In the genomic region with DNA sequence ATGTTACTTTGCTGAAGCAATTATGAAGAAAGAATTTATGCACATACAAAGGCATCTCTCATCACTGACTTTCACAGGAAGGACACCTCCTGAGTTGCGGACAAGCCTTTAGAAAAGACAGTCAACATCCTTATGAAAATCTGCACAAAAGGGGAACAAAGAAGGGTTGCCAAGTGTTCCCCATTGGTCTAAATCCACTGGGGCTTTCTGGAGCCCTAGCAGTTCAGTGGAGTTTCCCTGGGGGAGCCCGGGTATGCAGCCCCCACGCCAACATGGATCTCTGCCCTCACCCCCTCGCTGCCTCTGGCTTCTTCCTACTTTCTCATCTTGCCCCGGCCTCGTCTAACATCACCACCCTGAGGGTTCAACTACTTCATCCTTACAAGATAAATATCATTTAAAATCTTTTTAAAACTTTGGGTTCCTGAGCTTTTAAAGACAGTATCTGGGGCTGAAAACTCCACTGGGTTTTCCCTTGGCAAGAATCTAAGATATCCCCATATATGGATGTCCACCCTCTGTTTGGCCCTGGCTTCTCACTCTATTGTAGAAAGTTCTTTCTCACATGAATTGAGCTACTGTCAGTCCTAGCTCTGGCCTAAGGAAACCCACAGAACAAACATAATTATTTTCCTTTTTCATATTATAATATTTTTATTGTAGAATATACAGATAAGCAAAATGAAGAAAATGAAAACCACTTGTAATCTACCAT, we compare ENCODE assay signal across 15 cellular contexts.
"Had no signal": no experiment of that assay in that cellular context is flagged by ENCODE, and none has a peak within 500 bp of the region (broad histone marks: within the 10 kb centered on the region; RNA-seq: fewer than 3 reads in every experiment).

No MANE protein-coding gene starts in this region.

- H3K36me3 ChIP-seq: heart left ventricle, sigmoid colon, transverse colon had no signal

- H3K4me1 ChIP-seq: transverse colon had no signal

- H3K27ac Mint-ChIP-seq: activated CD4-positive, alpha-beta memory T cell treated with anti-CD3 and anti-CD28 coated beads, Interleukin-2, amount 10 ng/mL, durations not matched to agents 7 days and 5 days; activated naive CD4-positive, alpha-beta T cell treated with anti-CD3 and anti-CD28 coated beads, Interleukin-2, amount 50 U/mL, for 24 hours; naive thymus-derived CD4-positive, alpha-beta T cell had no signal

- DNase-seq: activated CD4-positive, alpha-beta memory T cell treated with anti-CD3 and anti-CD28 coated beads, Interleukin-2, amount 10 ng/mL, durations not matched to agents 7 days and 5 days; amygdala; dorsolateral prefrontal cortex; foreskin melanocyte; heart left ventricle; mammary epithelial cell; naive thymus-derived CD4-positive, alpha-beta T cell; occipital lobe; sigmoid colon; stimulated activated CD4-positive, alpha-beta T cell treated with anti-CD3 and anti-CD28 coated beads, Interleukin-2, amount 100 ng/mL, for 24 hours; stimulated activated naive CD4-positive, alpha-beta T cell; substantia nigra; T-helper 9 cell; transverse colon had no signal

- H3K27me3 ChIP-seq: dorsolateral prefrontal cortex, heart left ventricle, sigmoid colon, transverse colon had no signal

- H3K27ac ChIP-seq: dorsolateral prefrontal cortex, heart left ventricle, sigmoid colon, transverse colon had no signal

- H3K9me3 Mint-ChIP-seq: activated CD4-positive, alpha-beta memory T cell treated with anti-CD3 and anti-CD28 coated beads, Interleukin-2, amount 10 ng/mL, durations not matched to agents 7 days and 5 days; activated naive CD4-positive, alpha-beta T cell treated with anti-CD3 and anti-CD28 coated beads, Interleukin-2, amount 50 U/mL, for 24 hours had no signal

- H3K4me3 ChIP-seq: dorsolateral prefrontal cortex, heart left ventricle, sigmoid colon, transverse colon had no signal

- ATAC-seq: heart left ventricle; naive thymus-derived CD4-positive, alpha-beta T cell had no signal

- H3K9me3 ChIP-seq: heart left ventricle, sigmoid colon, transverse colon had no signal

- H3K4me3 Mint-ChIP-seq: activated CD4-positive, alpha-beta memory T cell treated with anti-CD3 and anti-CD28 coated beads, Interleukin-2, amount 10 ng/mL, durations not matched to agents 7 days and 5 days; activated naive CD4-positive, alpha-beta T cell treated with anti-CD3 and anti-CD28 coated beads, Interleukin-2, amount 50 U/mL, for 24 hours; naive thymus-derived CD4-positive, alpha-beta T cell had no signal

- H3K36me3 Mint-ChIP-seq: activated naive CD4-positive, alpha-beta T cell treated with anti-CD3 and anti-CD28 coated beads, Interleukin-2, amount 50 U/mL, for 24 hours; naive thymus-derived CD4-positive, alpha-beta T cell had no signal

- H3K4me1 Mint-ChIP-seq: activated CD4-positive, alpha-beta memory T cell treated with anti-CD3 and anti-CD28 coated beads, Interleukin-2, amount 10 ng/mL, durations not matched to agents 7 days and 5 days; activated naive CD4-positive, alpha-beta T cell treated with anti-CD3 and anti-CD28 coated beads, Interleukin-2, amount 50 U/mL, for 24 hours; naive thymus-derived CD4-positive, alpha-beta T cell had no signal
